ENCODE assay signal across 31 cellular contexts in the genomic region with DNA sequence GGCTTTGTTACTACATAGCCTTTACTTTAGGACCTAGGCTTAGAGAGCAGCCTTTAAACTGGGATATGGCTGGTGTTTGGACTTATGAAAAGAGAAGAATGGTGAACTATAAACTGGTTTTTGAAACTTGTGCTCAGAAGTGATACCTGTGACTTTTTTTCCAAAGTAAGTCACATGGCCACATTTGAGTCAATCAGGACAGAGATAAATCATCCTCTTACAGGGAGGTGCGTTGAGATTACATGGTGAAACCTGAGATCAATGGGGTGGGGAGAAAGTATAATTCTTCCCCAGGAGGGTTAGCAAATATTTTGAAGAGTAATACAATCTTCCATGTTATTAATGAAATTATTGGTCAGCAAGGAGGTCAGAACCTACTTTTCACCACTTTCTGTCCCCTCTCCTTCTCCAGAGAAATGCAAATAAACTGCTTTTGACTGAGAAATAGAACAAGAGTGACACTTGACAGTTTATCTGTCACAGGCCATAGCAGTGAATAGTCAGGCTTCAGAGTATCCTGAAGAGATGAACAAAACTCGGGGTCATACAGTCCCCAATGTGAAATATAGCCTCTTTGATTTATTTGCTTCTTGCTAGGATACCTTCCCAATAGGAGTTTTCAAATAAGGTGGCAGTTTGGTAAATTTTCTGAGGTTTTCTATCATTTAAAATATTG.
"Had no signal": no experiment of that assay in that cellular context is flagged by ENCODE, and none has a peak within 500 bp of the region (broad histone marks: within the 10 kb centered on the region; RNA-seq: fewer than 3 reads in every experiment).

No MANE protein-coding gene starts in this region.

- H3K4me3 Mint-ChIP-seq: activated CD4-positive, alpha-beta memory T cell treated with anti-CD3 and anti-CD28 coated beads, Interleukin-2, amount 10 ng/mL, durations not matched to agents 7 days and 5 days; activated naive CD4-positive, alpha-beta T cell treated with anti-CD3 and anti-CD28 coated beads, Interleukin-2, amount 10 ng/mL, durations not matched to agents 7 days and 5 days; activated naive CD8-positive, alpha-beta T cell treated with anti-CD3 and anti-CD28 coated beads, Interleukin-2, amount 10 ng/mL, durations not matched to agents 7 days and 5 days; activated T-cell treated with anti-CD3 and anti-CD28 coated beads, Interleukin-2, amount 50 U/mL, for 4 hours; activated T-helper 1 cell treated with anti-CD3 and anti-CD28 coated beads, Interleukin-12 subunit alpha, Interleukin-12 subunit beta, Interleukin-2, Interleukin-4 antibody, amounts not matched to agents 30 ng/mL and 10 ng/mL and 1 ng/mL, durations not matched to agents 14 hours and 24 hours and 36 hours; brain; central memory CD8-positive, alpha-beta T cell; dendritic cell treated with granulocyte-macrophage colony-stimulating factor and Interleukin-4, amounts not matched to agents 40 ng/mL and 50 ng/mL, for 4 days; effector memory CD8-positive, alpha-beta T cell; T-helper 17 cell; T-helper 2 cell treated with Interferon-gamma antibody and Interleukin-4, amounts not matched to agents 5 μg/mL and 100 μg/mL, for 36 hours had no signal

- H3K27me3 ChIP-seq: ascending aorta, dorsolateral prefrontal cortex, esophagus muscularis mucosa, gastroesophageal sphincter, heart right ventricle, hepatocyte had no signal

- ATAC-seq: activated T-cell treated with anti-CD3 and anti-CD28 coated beads, Interleukin-2, amount 50 U/mL, for 4 hours; effector memory CD8-positive, alpha-beta T cell; gastroesophageal sphincter; heart right ventricle; T-helper 17 cell had no signal

- H3K9me3 Mint-ChIP-seq: activated CD4-positive, alpha-beta memory T cell treated with anti-CD3 and anti-CD28 coated beads, Interleukin-2, amount 10 ng/mL, durations not matched to agents 7 days and 5 days; activated naive CD4-positive, alpha-beta T cell treated with anti-CD3 and anti-CD28 coated beads, Interleukin-2, amount 10 ng/mL, durations not matched to agents 7 days and 5 days; activated naive CD4-positive, alpha-beta T cell treated with anti-CD3 and anti-CD28 coated beads, Interleukin-2, amount 50 U/mL, for 72 hours; activated naive CD8-positive, alpha-beta T cell treated with anti-CD3 and anti-CD28 coated beads, Interleukin-2, amount 10 ng/mL, durations not matched to agents 7 days and 5 days; activated T-cell treated with anti-CD3 and anti-CD28 coated beads, Interleukin-2, amount 50 U/mL, for 4 hours; activated T-helper 1 cell treated with anti-CD3 and anti-CD28 coated beads, Interleukin-12 subunit alpha, Interleukin-12 subunit beta, Interleukin-2, Interleukin-4 antibody, amounts not matched to agents 30 ng/mL and 10 ng/mL and 1 ng/mL, durations not matched to agents 14 hours and 24 hours and 36 hours; brain; central memory CD8-positive, alpha-beta T cell; dendritic cell treated with granulocyte-macrophage colony-stimulating factor and Interleukin-4, amounts not matched to agents 40 ng/mL and 50 ng/mL, for 4 days; effector memory CD8-positive, alpha-beta T cell; T-helper 2 cell treated with Interferon-gamma antibody and Interleukin-4, amounts not matched to agents 5 μg/mL and 100 μg/mL, for 36 hours had no signal

- H3K4me3 ChIP-seq: ascending aorta, coronary artery, dorsolateral prefrontal cortex, esophagus muscularis mucosa, gastroesophageal sphincter, heart right ventricle, hepatocyte had no signal

- H3K36me3 Mint-ChIP-seq: activated naive CD4-positive, alpha-beta T cell treated with anti-CD3 and anti-CD28 coated beads, Interleukin-2, amount 10 ng/mL, durations not matched to agents 7 days and 5 days; activated naive CD4-positive, alpha-beta T cell treated with anti-CD3 and anti-CD28 coated beads, Interleukin-2, amount 50 U/mL, for 72 hours; activated naive CD8-positive, alpha-beta T cell treated with anti-CD3 and anti-CD28 coated beads, Interleukin-2, amount 10 ng/mL, durations not matched to agents 7 days and 5 days had no signal

- DNase-seq: activated CD4-positive, alpha-beta memory T cell treated with anti-CD3 and anti-CD28 coated beads, Interleukin-2, amount 10 ng/mL, durations not matched to agents 7 days and 5 days; activated CD4-positive, alpha-beta T cell treated with anti-CD3 and anti-CD28 coated beads for 4 hours; activated CD4-positive, CD25-positive, alpha-beta regulatory T cell; activated CD4-positive, CD25-positive, alpha-beta regulatory T cell treated with anti-CD3 and anti-CD28 coated beads, Interleukin-2, amount 50 U/mL, for 72 hours; activated CD8-positive, alpha-beta memory T cell treated with anti-CD3 and anti-CD28 coated beads, Interleukin-2, amount 50 U/mL, for 48 hours; activated gamma-delta T cell; activated naive CD4-positive, alpha-beta T cell; activated naive CD4-positive, alpha-beta T cell treated with anti-CD3 and anti-CD28 coated beads, Interleukin-2, amount 10 ng/mL, durations not matched to agents 7 days and 5 days; activated naive CD8-positive, alpha-beta T cell treated with anti-CD3 and anti-CD28 coated beads, Interleukin-2, amount 10 ng/mL, durations not matched to agents 7 days and 5 days; activated T-cell treated with anti-CD3 and anti-CD28 coated beads for 4 hours; activated T-cell treated with anti-CD3 and anti-CD28 coated beads, Interleukin-2, amount 50 U/mL, for 4 hours; dorsolateral prefrontal cortex; effector CD4-positive, alpha-beta T cell; effector memory CD8-positive, alpha-beta T cell; erythroblast; foreskin melanocyte; heart right ventricle; T-helper 1 cell; T-helper 17 cell; T1000 had no signal

- H3K9me3 ChIP-seq: ascending aorta, esophagus muscularis mucosa, gastroesophageal sphincter, heart right ventricle had no signal

- H3K4me1 ChIP-seq: ascending aorta, esophagus muscularis mucosa, gastroesophageal sphincter, heart right ventricle had no signal

- H3K27ac Mint-ChIP-seq: activated CD4-positive, alpha-beta memory T cell treated with anti-CD3 and anti-CD28 coated beads, Interleukin-2, amount 10 ng/mL, durations not matched to agents 7 days and 5 days; activated naive CD4-positive, alpha-beta T cell treated with anti-CD3 and anti-CD28 coated beads, Interleukin-2, amount 10 ng/mL, durations not matched to agents 7 days and 5 days; activated naive CD8-positive, alpha-beta T cell treated with anti-CD3 and anti-CD28 coated beads, Interleukin-2, amount 10 ng/mL, durations not matched to agents 7 days and 5 days; activated T-helper 1 cell treated with anti-CD3 and anti-CD28 coated beads, Interleukin-12 subunit alpha, Interleukin-12 subunit beta, Interleukin-2, Interleukin-4 antibody, amounts not matched to agents 30 ng/mL and 10 ng/mL and 1 ng/mL, durations not matched to agents 14 hours and 24 hours and 36 hours; brain; dendritic cell treated with granulocyte-macrophage colony-stimulating factor and Interleukin-4, amounts not matched to agents 40 ng/mL and 50 ng/mL, for 4 days; effector memory CD8-positive, alpha-beta T cell; T-helper 17 cell; T-helper 2 cell treated with Interferon-gamma antibody and Interleukin-4, amounts not matched to agents 5 μg/mL and 100 μg/mL, for 36 hours had no signal

- H3K36me3 ChIP-seq: ascending aorta had no signal

- H3K27ac ChIP-seq: ascending aorta, coronary artery, dorsolateral prefrontal cortex, esophagus muscularis mucosa, gastroesophageal sphincter, heart right ventricle, hepatocyte had no signal

- H3K27me3 Mint-ChIP-seq: activated CD4-positive, alpha-beta memory T cell treated with anti-CD3 and anti-CD28 coated beads, Interleukin-2, amount 10 ng/mL, durations not matched to agents 7 days and 5 days; activated naive CD8-positive, alpha-beta T cell treated with anti-CD3 and anti-CD28 coated beads, Interleukin-2, amount 10 ng/mL, durations not matched to agents 7 days and 5 days; central memory CD8-positive, alpha-beta T cell; dendritic cell treated with granulocyte-macrophage colony-stimulating factor and Interleukin-4, amounts not matched to agents 40 ng/mL and 50 ng/mL, for 4 days; effector memory CD8-positive, alpha-beta T cell; T-helper 17 cell had no signal

- H3K4me1 Mint-ChIP-seq: activated CD4-positive, alpha-beta memory T cell treated with anti-CD3 and anti-CD28 coated beads, Interleukin-2, amount 10 ng/mL, durations not matched to agents 7 days and 5 days; activated naive CD4-positive, alpha-beta T cell treated with anti-CD3 and anti-CD28 coated beads, Interleukin-2, amount 10 ng/mL, durations not matched to agents 7 days and 5 days; activated naive CD8-positive, alpha-beta T cell treated with anti-CD3 and anti-CD28 coated beads, Interleukin-2, amount 10 ng/mL, durations not matched to agents 7 days and 5 days; brain; central memory CD8-positive, alpha-beta T cell had no signal
